Comparison of ENCODE assay signal across 14 cellular contexts in the genomic region with DNA sequence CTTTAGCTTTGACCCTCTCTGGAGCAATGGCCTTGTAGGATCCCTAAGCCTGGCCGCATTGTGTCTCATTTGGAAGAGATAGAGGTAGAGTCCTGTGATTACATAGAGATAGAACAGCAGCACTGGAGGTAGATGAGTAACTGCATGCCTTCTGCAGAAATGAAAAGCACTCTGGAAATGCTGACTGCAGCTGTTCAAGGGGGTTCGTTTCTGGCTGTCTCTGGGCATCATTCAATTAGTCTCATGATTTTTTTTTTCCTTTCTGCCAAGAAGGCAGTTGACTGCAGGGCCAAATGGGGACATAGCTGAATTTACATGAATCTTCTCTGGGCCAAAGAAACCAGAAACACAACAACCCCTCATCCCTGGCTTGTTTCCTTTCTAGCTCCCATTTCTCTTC.
"Had no signal": no experiment of that assay in that cellular context is flagged by ENCODE, and none has a peak within 500 bp of the region (broad histone marks: within the 10 kb centered on the region; RNA-seq: fewer than 3 reads in every experiment).

No MANE protein-coding gene starts in this region.

- H3K27ac ChIP-seq: coronary artery, lower lobe of right lung had no signal

- FAIRE-seq: bronchial epithelial cell had no signal

- H3K36me3 Mint-ChIP-seq: activated CD4-positive, alpha-beta memory T cell treated with anti-CD3 and anti-CD28 coated beads for 36 hours; activated naive CD8-positive, alpha-beta T cell treated with anti-CD3 and anti-CD28 coated beads, Interleukin-2, amount 10 ng/mL, durations not matched to agents 7 days and 5 days had no signal

- H3K27me3 Mint-ChIP-seq: activated CD4-positive, alpha-beta memory T cell treated with anti-CD3 and anti-CD28 coated beads for 36 hours; naive thymus-derived CD8-positive, alpha-beta T cell had no signal

- H3K4me1 ChIP-seq: lower lobe of right lung had no signal

- H3K9me3 Mint-ChIP-seq: activated CD4-positive, alpha-beta memory T cell treated with anti-CD3 and anti-CD28 coated beads for 36 hours; activated naive CD8-positive, alpha-beta T cell treated with anti-CD3 and anti-CD28 coated beads, Interleukin-2, amount 10 ng/mL, durations not matched to agents 7 days and 5 days; naive thymus-derived CD8-positive, alpha-beta T cell had no signal

- H3K27ac Mint-ChIP-seq: activated CD4-positive, alpha-beta memory T cell treated with anti-CD3 and anti-CD28 coated beads for 36 hours; activated naive CD8-positive, alpha-beta T cell treated with anti-CD3 and anti-CD28 coated beads, Interleukin-2, amount 10 ng/mL, durations not matched to agents 7 days and 5 days had no signal

- H3K4me1 Mint-ChIP-seq: naive thymus-derived CD8-positive, alpha-beta T cell had no signal

- DNase-seq: activated CD4-positive, alpha-beta memory T cell treated with anti-CD3 and anti-CD28 coated beads for 36 hours; activated CD4-positive, alpha-beta T cell treated with anti-CD3 and anti-CD28 coated beads for 1 hour; activated CD8-positive, alpha-beta memory T cell treated with anti-CD3 and anti-CD28 coated beads, Interleukin-2, amount 50 U/mL, for 4 hours; activated naive CD8-positive, alpha-beta T cell treated with anti-CD3 and anti-CD28 coated beads, Interleukin-2, amount 10 ng/mL, durations not matched to agents 7 days and 5 days; effector CD4-positive, alpha-beta T cell; left cardiac atrium; lower lobe of right lung; naive thymus-derived CD8-positive, alpha-beta T cell; nucleus accumbens; stimulated activated CD4-positive, alpha-beta T cell treated with anti-CD3 and anti-CD28 coated beads, Interleukin-2, amount 100 ng/mL, for 48 hours; stimulated activated naive CD4-positive, alpha-beta T cell treated with Interleukin-2 at 50 U/mL for 16 hours had no signal

- H3K4me3 Mint-ChIP-seq: activated CD4-positive, alpha-beta memory T cell treated with anti-CD3 and anti-CD28 coated beads for 36 hours; activated naive CD8-positive, alpha-beta T cell treated with anti-CD3 and anti-CD28 coated beads, Interleukin-2, amount 10 ng/mL, durations not matched to agents 7 days and 5 days; naive thymus-derived CD8-positive, alpha-beta T cell had no signal

- ATAC-seq: lower lobe of right lung; naive thymus-derived CD8-positive, alpha-beta T cell; sciatic nerve had no signal

- H3K4me3 ChIP-seq: coronary artery, lower lobe of right lung had no signal

- H3K9me3 ChIP-seq: lower lobe of right lung had no signal
